ENCODE assay signal across 27 cellular contexts in the genomic region with DNA sequence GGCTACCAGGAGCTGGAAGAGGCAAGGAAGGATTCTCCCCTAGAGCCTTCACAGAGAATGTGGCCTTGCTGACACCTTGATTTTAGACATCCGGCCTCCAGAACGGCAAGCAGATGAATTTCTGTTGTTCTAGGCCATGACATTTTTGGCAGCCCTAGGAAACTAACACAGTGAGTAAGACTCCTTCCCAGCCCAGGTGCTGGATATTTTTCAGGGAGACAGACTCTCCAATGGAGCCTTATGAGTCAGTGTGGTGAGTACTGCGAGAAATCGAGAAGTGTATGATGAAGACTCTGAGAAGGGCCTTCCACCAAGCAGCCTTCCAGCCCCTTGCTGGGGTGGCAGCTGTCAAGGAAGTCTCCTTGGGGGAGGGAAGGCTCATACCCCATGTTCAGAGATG.
DNase-seq lines count a peak whose midpoint lies in the region; ATAC-seq, FAIRE-seq and TF ChIP-seq lines count a peak whose summit lies in the region.
"Had no signal": no experiment of that assay in that cellular context is flagged by ENCODE, and none has a peak within 500 bp of the region (broad histone marks: within the 10 kb centered on the region; RNA-seq: fewer than 3 reads in every experiment).

No MANE protein-coding gene starts in this region.

- no peak overlapping the region for H2AFZ ChIP-seq in GM23248
- H2AFZ ChIP-seq: PC-9 had no signal

- H3F3A ChIP-seq in GM23248 (ENCODE audit: insufficient read depth), result no peaks in the 10 kb centered on the region

- peak; percentile 32 for DNase-seq in GM23248
- DNase-seq in RPMI7951 (ENCODE audit: low read depth), result peak; percentile 31
- peak; percentile 64 for DNase-seq in epithelial cell of esophagus (ENCODE audit: low read depth)
- peak; percentile 15 for DNase-seq in occipital lobe (lab: John Stamatoyannopoulos, UW)
- no peak for DNase-seq in H7
- no peak for DNase-seq in pancreas
- DNase-seq in epidermal melanocyte (ENCODE audit: insufficient read length, low spot score), result no peak
- no peak for DNase-seq in NCI-H1105 (lab: John Stamatoyannopoulos, UW)
- DNase-seq: activated CD4-positive, alpha-beta T cell treated with anti-CD3 and anti-CD28 coated beads, Interleukin-2, amount 50 U/mL, for 1 hour; activated CD8-positive, alpha-beta memory T cell treated with anti-CD3 and anti-CD28 coated beads, Interleukin-2, amount 10 ng/mL, durations not matched to agents 7 days and 5 days; activated naive CD4-positive, alpha-beta T cell treated with anti-CD3 and anti-CD28 coated beads for 36 hours; Caco-2; endodermal cell; left cardiac atrium; mesendoderm; NCI-H1048; NCI-H1694 treated with DMSO at 0.1 percent for 48 hours; NCI-H510A treated with DMSO at 0.1 percent for 48 hours; NK-92 treated with Interleukin-12 subunit alpha and Interleukin-12 subunit beta, amount 100 ng/mL, for 24 hours; PC-9; SIG-M5; sigmoid colon; stimulated activated naive CD4-positive, alpha-beta T cell treated with Interleukin-2 at 50 U/mL for 16 hours; T1000 had no signal

- H3K4me3 ChIP-seq in GM23248 (no peak overlapping the region), epithelial cell of esophagus (ENCODE audit: low read length) (no peak overlapping the region), H7 (ENCODE audit: insufficient read depth, low read depth, low read length) (no peak overlapping the region), pancreas (no peak overlapping the region)
- H3K4me3 ChIP-seq: BLaER1 treated with 17β-estradiol and CSF1 and Interleukin-3, amounts not matched to agents 10 nM and 100 nM; PC-9; prostate gland; sigmoid colon had no signal

- H3K27me3 ChIP-seq in GM23248 (replicated peaks; ENCODE audit: insufficient read depth), result no peaks in the 10 kb centered on the region
- no peaks in the 10 kb centered on the region for H3K27me3 ChIP-seq in H7 (ENCODE audit: control insufficient read depth, insufficient read depth, low read length)
- H3K27me3 ChIP-seq in pancreas, result no peaks in the 10 kb centered on the region
- H3K27me3 ChIP-seq: sigmoid colon had no signal

- TF ChIP-seq CTCF in epithelial cell of esophagus (IDR thresholded peaks at IDR 0.05; ENCODE audit: insufficient read depth, low read depth, low read length, missing control alignments), result no peak
- TF ChIP-seq CTCF in pancreas (IDR thresholded peaks at IDR 0.05), result no peak

- no peak for FAIRE-seq in pancreas (lab: Jason Lieb, UNC)
- FAIRE-seq: urothelium cell line had no signal

- no peaks in the 10 kb centered on the region for H3K9me3 ChIP-seq in GM23248 (ENCODE audit: low read depth)
- H3K9me3 ChIP-seq in pancreas, result no peaks in the 10 kb centered on the region
- H3K9me3 ChIP-seq: BLaER1 treated with 17β-estradiol and CSF1 and Interleukin-3, amounts not matched to agents 10 nM and 100 nM; Caco-2; prostate gland; sigmoid colon had no signal

- no peak overlapping the region for H3K4me2 ChIP-seq in GM23248 (ENCODE audit: unreplicated experiment)
- H3K4me2 ChIP-seq: PC-9 had no signal

- no peak overlapping the region for H3K9ac ChIP-seq in GM23248
- H3K9ac ChIP-seq: BLaER1 treated with 17β-estradiol and CSF1 and Interleukin-3, amounts not matched to agents 10 nM and 100 nM had no signal

- ATAC-seq in pancreas, result no peak
- ATAC-seq: activated CD8-positive, alpha-beta memory T cell treated with anti-CD3 and anti-CD28 coated beads, Interleukin-2, amount 10 ng/mL, durations not matched to agents 7 days and 5 days; left cardiac atrium had no signal

- in situ Hi-C loops in GM23248 (cut with MboI), result no loop called here

- no peaks in the 10 kb centered on the region for H3K36me3 ChIP-seq in GM23248 (ENCODE audit: low read depth)
- H3K36me3 ChIP-seq in H7 (replicated peaks; ENCODE audit: control insufficient read depth, insufficient read depth, low read length), result no peaks in the 10 kb centered on the region
- H3K36me3 ChIP-seq in pancreas, result no peaks in the 10 kb centered on the region
- H3K36me3 ChIP-seq: BLaER1 treated with 17β-estradiol and CSF1 and Interleukin-3, amounts not matched to agents 10 nM and 100 nM; prostate gland; sigmoid colon had no signal

- H3K9me2 ChIP-seq in GM23248 (ENCODE audit: insufficient read depth), result no peaks in the 10 kb centered on the region

- H3K4me1 ChIP-seq in GM23248 (ENCODE audit: insufficient read depth) (peaks cover 9% of the 10 kb centered on the region), pancreas (no peaks in the 10 kb centered on the region)
- H3K4me1 ChIP-seq: Caco-2, prostate gland, sigmoid colon had no signal

- intact Hi-C loops in pancreas (cut with DNase I), result no loop called here

- H4K20me1 ChIP-seq in GM23248 (ENCODE audit: insufficient read depth), result no peaks in the 10 kb centered on the region

- WGBS in GM23248 (ENCODE audit: low coverage in 1 of 2, low lambda C conversion rate in 2 of 2, missing lambda C conversion rate in 2 of 2), 2 experiments, result 76 to 80% methylated on average over 4 of the region's 4 CpGs
- 94 to 95% methylated on average over 4 of the region's 4 CpGs for WGBS in pancreas, 2 donors

- H3K27ac ChIP-seq in GM23248 (no peak overlapping the region), pancreas (no peak overlapping the region)
- H3K27ac ChIP-seq: PC-9, prostate gland, sigmoid colon had no signal

- H3K79me2 ChIP-seq in GM23248 (ENCODE audit: insufficient read depth), result no peaks in the 10 kb centered on the region

Comparison
In these comparisons a context has a peak if more than half of its experiments do, and no peak if none do; other contexts are left out.
1. DNase-seq: peak in GM23248 (single experiment), RPMI7951 (single experiment), epithelial cell of esophagus (single experiment) and occipital lobe (single experiment); none in H7 (single experiment), pancreas (0 of 6), epidermal melanocyte (single experiment) and NCI-H1105 (single experiment).